Comparison of ENCODE assay signal across 22 cellular contexts in the genomic region with DNA sequence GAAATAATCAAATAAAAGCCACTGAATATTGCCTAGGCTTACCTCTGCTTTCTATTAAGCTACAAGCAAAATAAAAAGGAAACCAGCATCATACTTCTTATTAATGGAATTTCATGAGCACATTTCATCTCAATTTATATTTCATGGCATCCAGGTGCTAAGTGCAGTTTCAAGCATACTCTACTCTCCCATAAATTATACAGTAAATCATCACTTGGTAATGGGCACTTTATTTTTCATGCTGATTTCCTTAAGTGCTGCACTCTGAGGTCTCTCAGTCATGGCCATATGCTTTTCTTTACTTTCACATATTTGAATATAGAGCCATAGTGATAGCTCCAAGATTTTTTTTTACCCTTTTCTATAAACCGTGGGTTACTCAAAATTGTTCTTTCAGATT.
"Had no signal": no experiment of that assay in that cellular context is flagged by ENCODE, and none has a peak within 500 bp of the region (broad histone marks: within the 10 kb centered on the region; RNA-seq: fewer than 3 reads in every experiment).

No MANE protein-coding gene starts in this region.

- ATAC-seq: activated naive CD4-positive, alpha-beta T cell treated with anti-CD3 and anti-CD28 coated beads, Interleukin-2, amount 50 U/mL, for 72 hours; activated T-helper 17 cell treated with anti-CD3 and anti-CD28 coated beads, Interleukin-2, amount 50 U/mL, for 72 hours; effector memory CD8-positive, alpha-beta T cell; esophagus mucosa; naive thymus-derived CD8-positive, alpha-beta T cell; stimulated activated naive B cell treated with anti-CD40 and anti-IgM and Interleukin-4, amounts not matched to agents 10 μg/mL and 1 μg/mL and 100 μg/mL, for 72 hours had no signal

- H3K9me3 ChIP-seq: left ventricle myocardium inferior, testis, upper lobe of left lung had no signal

- H3K4me3 ChIP-seq: left ventricle myocardium inferior, testis, upper lobe of left lung had no signal

- H3K4me1 ChIP-seq: left ventricle myocardium inferior, testis, upper lobe of left lung had no signal

- H3K27ac ChIP-seq: left ventricle myocardium inferior, testis, upper lobe of left lung, VCaP had no signal

- H3K36me3 ChIP-seq: left ventricle myocardium inferior, upper lobe of left lung had no signal

- H3K27me3 ChIP-seq: testis, upper lobe of left lung had no signal

- DNase-seq: activated CD4-positive, alpha-beta T cell treated with anti-CD3 and anti-CD28 coated beads, Interleukin-2, amount 50 U/mL, for 4 hours; activated CD4-positive, CD25-positive, alpha-beta regulatory T cell treated with anti-CD3 and anti-CD28 coated beads, Interleukin-2, amount 50 U/mL, for 72 hours; activated CD8-positive, alpha-beta memory T cell treated with anti-CD3 and anti-CD28 coated beads for 24 hours; activated CD8-positive, alpha-beta memory T cell treated with anti-CD3 and anti-CD28 coated beads, Interleukin-2, amount 50 U/mL, for 4 hours; activated T-cell treated with anti-CD3 and anti-CD28 coated beads, Interleukin-2, amount 50 U/mL, for 24 hours; aorta; central memory CD4-positive, alpha-beta T cell; effector memory CD8-positive, alpha-beta T cell; head of caudate nucleus; hypothalamus; left ventricle myocardium inferior; mammary epithelial cell; naive thymus-derived CD8-positive, alpha-beta T cell; stimulated activated CD4-positive, alpha-beta T cell treated with anti-CD3 and anti-CD28 coated beads, Interleukin-2, amount 100 ng/mL, for 48 hours; stimulated activated CD8-positive, alpha-beta memory T cell treated with anti-CD3 and anti-CD28 coated beads, Interleukin-4, amount 100 ng/mL, for 48 hours; stimulated activated naive B cell treated with anti-CD40 and anti-IgM and Interleukin-4, amounts not matched to agents 10 μg/mL and 1 μg/mL and 100 μg/mL, for 72 hours; testis; upper lobe of left lung had no signal
